In genomic region chr11:79466411-79466810, GRCh38 we compare ENCODE assay signal across 15 cellular contexts. TPM values are rescaled to one million over a fixed set of nuclear protein-coding genes. Genes with fewer than 3 reads are reported as not detected.
DNase-seq lines count a peak whose midpoint lies in the region; ATAC-seq and TF ChIP-seq lines count a peak whose summit lies in the region.
"Had no signal": no experiment of that assay in that cellular context is flagged by ENCODE, and none has a peak within 500 bp of the region (broad histone marks: within the 10 kb centered on the region; RNA-seq: fewer than 3 reads in every experiment).

No MANE protein-coding gene starts in this region.

- ATAC-seq in SK-N-SH treated with all-trans-retinoic acid at 6 μM for 48 hours, result peak; percentile 100
- no peak for ATAC-seq in heart left ventricle
- ATAC-seq: WTC11 had no signal

- no peaks in the 10 kb centered on the region for H4K20me1 ChIP-seq in fibroblast of lung (ENCODE audit: control insufficient read depth, extremely low read depth, insufficient read depth, low read length)

- TF ChIP-seq CTCF in fibroblast of lung (conservative IDR thresholded peaks at IDR 0.05 in 1 of 2, IDR thresholded peaks at IDR 0.05 in 1 of 2; ENCODE audit: low read depth in 1 of 2, low read length in 2 of 2), result no peak
- TF ChIP-seq CTCF in retinal pigment epithelial cell (conservative IDR thresholded peaks at IDR 0.05; ENCODE audit: low read depth, low read length), result no peak
- TF ChIP-seq CTCF in heart left ventricle (IDR thresholded peaks at IDR 0.05), result no peak

- H3K4me3 ChIP-seq in fibroblast of lung (replicated peaks in 1 of 4; ENCODE audit: control extremely low read depth in 1 of 4, insufficient read depth in 1 of 4, low read depth in 3 of 4, low read length in 4 of 4) (no peak overlapping the region), retinal pigment epithelial cell (ENCODE audit: low read length) (no peak overlapping the region), heart left ventricle (no peak overlapping the region)

- intact Hi-C loops in heart left ventricle (cut with DNase I), result no loop called here

- H3K27me3 ChIP-seq in fibroblast of lung (ENCODE audit: control insufficient read depth, insufficient read depth, low read length) (no peaks in the 10 kb centered on the region), heart left ventricle (peaks cover 0 to 5% (median 0%) of the 10 kb centered on the region in 9 donors)

- H3K9me3 ChIP-seq in fibroblast of lung (ENCODE audit: control insufficient read depth, insufficient read depth, low read depth, low read length), result no peaks in the 10 kb centered on the region
- H3K9me3 ChIP-seq in heart left ventricle, result no peaks in the 10 kb centered on the region

- H3K36me3 ChIP-seq in fibroblast of lung (ENCODE audit: control insufficient read depth, insufficient read depth, low read length) (no peaks in the 10 kb centered on the region), heart left ventricle (no peaks in the 10 kb centered on the region)

- H3K4me1 ChIP-seq in fibroblast of lung (ENCODE audit: control insufficient read depth, extremely low read depth, insufficient read depth, low read length) (no peaks in the 10 kb centered on the region), heart left ventricle (no peaks in the 10 kb centered on the region)

- H3K79me2 ChIP-seq in fibroblast of lung (ENCODE audit: control insufficient read depth, insufficient read depth, low read length), result no peaks in the 10 kb centered on the region

- no peak for TF ChIP-seq POLR2A in heart left ventricle (IDR thresholded peaks at IDR 0.05)

- 49 to 59% (median 52%) methylated on average over 2 of the region's 2 CpGs for WGBS in heart left ventricle, 4 donors

- no peak overlapping the region for H2AFZ ChIP-seq in fibroblast of lung (ENCODE audit: low read length)

- DNase-seq in GM04503 (ENCODE audit: low read depth) (peak; percentile 31), fibroblast of lung (ENCODE audit: low read depth in 2 of 2) (peak; percentile 65 to 84), retinal pigment epithelial cell (ENCODE audit: low read depth) (peak; percentile 82), heart left ventricle (no peak), NCI-H1436 treated with DMSO at 0.1 percent for 48 hours (lab: John Stamatoyannopoulos, UW) (no peak), DMS 273 treated with DMSO at 0.1 percent for 48 hours (lab: John Stamatoyannopoulos, UW) (no peak), ureter (ENCODE audit: low spot score) (no peak)
- DNase-seq: activated naive CD4-positive, alpha-beta T cell treated with anti-CD3 and anti-CD28 coated beads for 36 hours; CD8-positive, alpha-beta memory T cell; mesendoderm; MM.1S; nucleus accumbens had no signal

- no peak overlapping the region for H3K9ac ChIP-seq in fibroblast of lung (ENCODE audit: insufficient read depth, low read length)

- H3K4me2 ChIP-seq in fibroblast of lung (ENCODE audit: extremely low read depth, insufficient read depth, low read length), result no peak overlapping the region

- H3K27ac ChIP-seq in fibroblast of lung (ENCODE audit: insufficient read depth, low read length) (no peak overlapping the region), heart left ventricle (no peak overlapping the region)
- H3K27ac ChIP-seq: epithelial cell of prostate had no signal

TF ChIP-seq in SK-N-SH treated with all-trans-retinoic acid at 6 μM for 48 hours, 23 proteins besides CTCF, POLR2A, EP300 and RAD21:
- no peak for TF ChIP-seq RARB (CRISPR knock-in tag; IDR thresholded peaks at IDR 0.05)
- TF ChIP-seq TOX (CRISPR knock-in tag; IDR thresholded peaks at IDR 0.05; ENCODE audit: borderline replicate concordance), result no peak
- no peak for TF ChIP-seq OSR1 (CRISPR knock-in tag; IDR thresholded peaks at IDR 0.05)
- TF ChIP-seq ZC3H10 (CRISPR knock-in tag; IDR thresholded peaks at IDR 0.05), result no peak
- TF ChIP-seq CSDC2 (CRISPR knock-in tag; IDR thresholded peaks at IDR 0.05), result no peak
- TF ChIP-seq ZNF70 (CRISPR knock-in tag; IDR thresholded peaks at IDR 0.05), result no peak
- no peak for TF ChIP-seq TSHZ2 (CRISPR knock-in tag; IDR thresholded peaks at IDR 0.05)
- no peak for TF ChIP-seq GLIS3 (CRISPR knock-in tag; IDR thresholded peaks at IDR 0.05)
- no peak for TF ChIP-seq PPARA (CRISPR knock-in tag; IDR thresholded peaks at IDR 0.05; ENCODE audit: borderline replicate concordance)
- TF ChIP-seq ZNF8 (CRISPR knock-in tag; IDR thresholded peaks at IDR 0.05), result no peak
- TF ChIP-seq ESRRG (CRISPR knock-in tag; IDR thresholded peaks at IDR 0.05), result no peak
- TF ChIP-seq, protein P1, sequence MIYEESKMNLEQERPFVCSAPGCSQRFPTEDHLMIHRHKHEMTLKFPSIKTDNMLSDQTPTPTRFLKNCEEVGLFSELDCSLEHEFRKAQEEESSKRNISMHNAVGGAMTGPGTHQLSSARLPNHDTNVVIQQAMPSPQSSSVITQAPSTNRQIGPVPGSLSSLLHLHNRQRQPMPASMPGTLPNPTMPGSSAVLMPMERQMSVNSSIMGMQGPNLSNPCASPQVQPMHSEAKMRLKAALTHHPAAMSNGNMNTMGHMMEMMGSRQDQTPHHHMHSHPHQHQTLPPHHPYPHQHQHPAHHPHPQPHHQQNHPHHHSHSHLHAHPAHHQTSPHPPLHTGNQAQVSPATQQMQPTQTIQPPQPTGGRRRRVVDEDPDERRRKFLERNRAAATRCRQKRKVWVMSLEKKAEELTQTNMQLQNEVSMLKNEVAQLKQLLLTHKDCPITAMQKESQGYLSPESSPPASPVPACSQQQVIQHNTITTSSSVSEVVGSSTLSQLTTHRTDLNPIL (CRISPR knock-in tag; IDR thresholded peaks at IDR 0.05; ENCODE audit: low read depth), result no peak

RNA-seq across cellular contexts. Expression of gene TENM4, which starts 25.6 kb away (rescaled TPM):
- total RNA-seq in fibroblast of lung (48.3 and 48.4 TPM in 2 replicates), heart left ventricle (1 to 10 TPM in 6 of 9 donors, under 1 TPM in 3; 0.20 to 6.4 (median 1.4) TPM), ureter (2.4 TPM)
- polyA plus RNA-seq in fibroblast of lung (4.6 and 10.7 TPM in 2 replicates), heart left ventricle (under 1 TPM; 0.08 to 0.71 TPM)
- 7.1 and 11.9 TPM in 2 replicates for polyA plus RNA-seq in fibroblast of lung (2012)
- 24.9 and 60.2 TPM in 2 replicates for polyA minus RNA-seq in fibroblast of lung (ENCODE audit: low replicate concordance)
- total RNA-seq: activated naive CD4-positive, alpha-beta T cell treated with anti-CD3 and anti-CD28 coated beads for 36 hours; CD8-positive, alpha-beta memory T cell had no signal
- polyA plus RNA-seq: CD8-positive, alpha-beta memory T cell had no signal

Comparison
In these comparisons a context has a peak if more than half of its experiments do, and no peak if none do; other contexts are left out.
1. DNase-seq: peak in GM04503 (single experiment), fibroblast of lung (2 of 2) and retinal pigment epithelial cell (single experiment); none in heart left ventricle (0 of 5), NCI-H1436 treated with DMSO at 0.1 percent for 48 hours (single experiment), DMS 273 treated with DMSO at 0.1 percent for 48 hours (single experiment) and ureter (single experiment).